Comparison of ENCODE assay signal across 28 cellular contexts in genomic region chr10:17244712-17245365, GRCh38.
"Had no signal": no experiment of that assay in that cellular context is flagged by ENCODE, and none has a peak within 500 bp of the region (broad histone marks: within the 10 kb centered on the region; RNA-seq: fewer than 3 reads in every experiment).

No MANE protein-coding gene starts in this region.

- H3K9me3 Mint-ChIP-seq: activated CD8-positive, alpha-beta T cell treated with anti-CD3 and anti-CD28 coated beads for 36 hours had no signal

- H3K27ac ChIP-seq: adrenal gland, heart left ventricle, right lobe of liver, WERI-Rb-1 had no signal

- H3K36me3 Mint-ChIP-seq: naive B cell; stimulated activated effector memory CD8-positive, alpha-beta T cell treated with anti-CD3 and anti-CD28 coated beads, Interleukin-12 subunit alpha, Interleukin-12 subunit beta, amount 100 ng/mL, for 72 hours had no signal

- H3K4me3 ChIP-seq: adrenal gland, heart left ventricle, right lobe of liver, tibial nerve had no signal

- DNase-seq: activated CD4-positive, alpha-beta T cell treated with anti-CD3 and anti-CD28 coated beads, Interleukin-2, amount 10 ng/mL, durations not matched to agents 7 days and 5 days; activated CD4-positive, CD25-positive, alpha-beta regulatory T cell treated with anti-CD3 and anti-CD28 coated beads, Interleukin-2, amount 50 U/mL, for 72 hours; activated CD8-positive, alpha-beta memory T cell treated with anti-CD3 and anti-CD28 coated beads, Interleukin-2, amount 10 ng/mL, durations not matched to agents 7 days and 5 days; activated CD8-positive, alpha-beta T cell treated with anti-CD3 and anti-CD28 coated beads for 36 hours; activated effector memory CD4-positive, alpha-beta T cell treated with anti-CD3 and anti-CD28 coated beads, Interleukin-2, amount 50 U/mL, for 16 hours; activated naive CD4-positive, alpha-beta T cell treated with anti-CD3 and anti-CD28 coated beads, Interleukin-2, amount 50 U/mL, for 16 hours; activated T-cell treated with anti-CD3 and anti-CD28 coated beads for 4 hours; adrenal gland; effector CD8-positive, alpha-beta T cell; heart left ventricle; islet precursor cell; left colon; naive B cell; occipital lobe; right lobe of liver; small intestine; stimulated activated CD4-positive, alpha-beta T cell treated with anti-CD3 and anti-CD28 coated beads, Interleukin-2, amount 100 ng/mL, for 24 hours; stimulated activated naive CD8-positive, alpha-beta T cell treated with anti-CD3 and anti-CD28 coated beads, Interleukin-15, amount 100 ng/mL, for 72 hours; T-helper 1 cell; WERI-Rb-1 had no signal

- H3K9me3 ChIP-seq: adrenal gland, right lobe of liver, tibial nerve had no signal

- H3K27ac Mint-ChIP-seq: activated CD4-positive, alpha-beta T cell treated with anti-CD3 and anti-CD28 coated beads, Interleukin-2, amount 10 ng/mL, durations not matched to agents 7 days and 5 days; activated CD8-positive, alpha-beta memory T cell treated with anti-CD3 and anti-CD28 coated beads, Interleukin-2, amount 10 ng/mL, durations not matched to agents 7 days and 5 days; activated CD8-positive, alpha-beta T cell treated with anti-CD3 and anti-CD28 coated beads for 36 hours; dendritic cell treated with granulocyte-macrophage colony-stimulating factor and Interleukin-4, amounts not matched to agents 40 ng/mL and 50 ng/mL, for 4 days; naive B cell; stimulated activated effector memory CD8-positive, alpha-beta T cell treated with anti-CD3 and anti-CD28 coated beads, Interleukin-12 subunit alpha, Interleukin-12 subunit beta, amount 100 ng/mL, for 72 hours; stimulated activated naive CD8-positive, alpha-beta T cell treated with anti-CD3 and anti-CD28 coated beads, Interleukin-15, amount 100 ng/mL, for 72 hours had no signal

- H3K36me3 ChIP-seq: adrenal gland, heart left ventricle, right lobe of liver, WERI-Rb-1 had no signal

- H3K27me3 Mint-ChIP-seq: activated CD4-positive, alpha-beta T cell treated with anti-CD3 and anti-CD28 coated beads, Interleukin-2, amount 10 ng/mL, durations not matched to agents 7 days and 5 days; activated CD8-positive, alpha-beta memory T cell treated with anti-CD3 and anti-CD28 coated beads, Interleukin-2, amount 10 ng/mL, durations not matched to agents 7 days and 5 days; activated CD8-positive, alpha-beta T cell treated with anti-CD3 and anti-CD28 coated beads for 36 hours; dendritic cell treated with granulocyte-macrophage colony-stimulating factor and Interleukin-4, amounts not matched to agents 40 ng/mL and 50 ng/mL, for 4 days; stimulated activated naive CD8-positive, alpha-beta T cell treated with anti-CD3 and anti-CD28 coated beads, Interleukin-15, amount 100 ng/mL, for 72 hours had no signal

- H3K4me3 Mint-ChIP-seq: activated CD4-positive, alpha-beta T cell treated with anti-CD3 and anti-CD28 coated beads, Interleukin-2, amount 10 ng/mL, durations not matched to agents 7 days and 5 days; activated CD8-positive, alpha-beta memory T cell treated with anti-CD3 and anti-CD28 coated beads, Interleukin-2, amount 10 ng/mL, durations not matched to agents 7 days and 5 days; activated CD8-positive, alpha-beta T cell treated with anti-CD3 and anti-CD28 coated beads for 36 hours; dendritic cell treated with granulocyte-macrophage colony-stimulating factor and Interleukin-4, amounts not matched to agents 40 ng/mL and 50 ng/mL, for 4 days; naive B cell; neural crest cell; stimulated activated effector memory CD8-positive, alpha-beta T cell treated with anti-CD3 and anti-CD28 coated beads, Interleukin-12 subunit alpha, Interleukin-12 subunit beta, amount 100 ng/mL, for 72 hours; stimulated activated naive CD8-positive, alpha-beta T cell treated with anti-CD3 and anti-CD28 coated beads, Interleukin-15, amount 100 ng/mL, for 72 hours had no signal

- ATAC-seq: activated CD8-positive, alpha-beta memory T cell treated with anti-CD3 and anti-CD28 coated beads, Interleukin-2, amount 10 ng/mL, durations not matched to agents 7 days and 5 days; activated CD8-positive, alpha-beta T cell treated with anti-CD3 and anti-CD28 coated beads for 36 hours; esophagus mucosa; heart left ventricle; left colon; right lobe of liver; stimulated activated effector memory CD8-positive, alpha-beta T cell treated with anti-CD3 and anti-CD28 coated beads, Interleukin-12 subunit alpha, Interleukin-12 subunit beta, amount 100 ng/mL, for 72 hours; stimulated activated naive CD8-positive, alpha-beta T cell treated with anti-CD3 and anti-CD28 coated beads, Interleukin-15, amount 100 ng/mL, for 72 hours had no signal

- H3K27me3 ChIP-seq: adrenal gland, heart left ventricle, right lobe of liver, tibial nerve had no signal

- FAIRE-seq: bronchial epithelial cell, small intestine, TTC549, urothelium cell line had no signal

- H3K4me1 ChIP-seq: adrenal gland, heart left ventricle, right lobe of liver had no signal

- H3K4me1 Mint-ChIP-seq: activated CD8-positive, alpha-beta memory T cell treated with anti-CD3 and anti-CD28 coated beads, Interleukin-2, amount 10 ng/mL, durations not matched to agents 7 days and 5 days; naive B cell; neural crest cell; stimulated activated effector memory CD8-positive, alpha-beta T cell treated with anti-CD3 and anti-CD28 coated beads, Interleukin-12 subunit alpha, Interleukin-12 subunit beta, amount 100 ng/mL, for 72 hours; stimulated activated naive CD8-positive, alpha-beta T cell treated with anti-CD3 and anti-CD28 coated beads, Interleukin-15, amount 100 ng/mL, for 72 hours had no signal
